ENCODE assay signal across 8 cellular contexts in genomic region chr6:26327450-26328264, GRCh38. TPM values are rescaled to one million over a fixed set of nuclear protein-coding genes. Genes with fewer than 3 reads are reported as not detected.
DNase-seq lines count a peak whose midpoint lies in the region; ATAC-seq, FAIRE-seq and TF ChIP-seq lines count a peak whose summit lies in the region.

No MANE protein-coding gene starts in this region.

- H3K36me3 ChIP-seq in IMR-90 (ENCODE audit: control insufficient read depth, insufficient read depth, low read length) (no peaks in the 10 kb centered on the region), keratinocyte (ENCODE audit: control insufficient read depth in 2 of 2, extremely low read depth in 1 of 2, insufficient read depth in 2 of 2, low read length in 2 of 2) (no peaks in the 10 kb centered on the region)

- no peak overlapping the region for H3K23ac ChIP-seq in IMR-90 (ENCODE audit: low read depth, low read length)

- no peak for TF ChIP-seq POLR2A in IMR-90 (IDR thresholded peaks at IDR 0.05; ENCODE audit: low read depth, low read length)

- no peak overlapping the region for H2BK15ac ChIP-seq in IMR-90 (ENCODE audit: low read depth, low read length)

- peaks cover 4 to 5% of the 10 kb centered on the region in 2 donors for H3K9me3 Mint-ChIP-seq in activated naive CD4-positive, alpha-beta T cell treated with anti-CD3 and anti-CD28 coated beads, Interleukin-2, amount 50 U/mL, for 72 hours
- no peaks in the 10 kb centered on the region for H3K9me3 Mint-ChIP-seq in stimulated activated naive CD8-positive, alpha-beta T cell treated with anti-CD3 and anti-CD28 coated beads, Interleukin-15, amount 100 ng/mL, for 72 hours

- H2AFZ ChIP-seq in IMR-90 (replicated peaks; ENCODE audit: low read length, poor library complexity), result no peak overlapping the region
- H2AFZ ChIP-seq in keratinocyte (ENCODE audit: control insufficient read depth, low read length), result no peak overlapping the region

- H2BK20ac ChIP-seq in IMR-90 (ENCODE audit: low read depth, low read length), result no peak overlapping the region

- H3K4me1 ChIP-seq in IMR-90 (ENCODE audit: control insufficient read depth, insufficient read depth, low read length) (0 out of 2 replicates have a peak, but pooled peaks cover 2% of the 10 kb centered on the region), keratinocyte (ENCODE audit: control insufficient read depth, extremely low read depth, insufficient read depth, low read length) (peaks cover 6% of the 10 kb centered on the region)

- peaks cover 7% of the 10 kb centered on the region for H3K27me3 Mint-ChIP-seq in stimulated activated naive CD8-positive, alpha-beta T cell treated with anti-CD3 and anti-CD28 coated beads, Interleukin-15, amount 100 ng/mL, for 72 hours

- H3K4me1 Mint-ChIP-seq in stimulated activated naive CD8-positive, alpha-beta T cell treated with anti-CD3 and anti-CD28 coated beads, Interleukin-15, amount 100 ng/mL, for 72 hours, result peaks cover 63% of the 10 kb centered on the region

- no peak for TF ChIP-seq CTCF in IMR-90 (conservative IDR thresholded peaks at IDR 0.05; ENCODE audit: low read depth, low read length)
- TF ChIP-seq CTCF in keratinocyte (optimal IDR thresholded peaks at IDR 0.05 in 1 of 3, IDR thresholded peaks at IDR 0.05 in 1 of 3, conservative IDR thresholded peaks at IDR 0.05 in 1 of 3; ENCODE audit: extremely low read depth in 1 of 3, insufficient read depth in 2 of 3, low read length in 3 of 3), result no peak
- no peak for TF ChIP-seq CTCF in GM13976 (IDR thresholded peaks at IDR 0.05; ENCODE audit: borderline replicate concordance, control extremely low read depth, extremely low read depth, insufficient read depth, missing control alignments)

- peak overlapping the region; percentile 66 to 82 for H3K4me3 Mint-ChIP-seq in stimulated activated naive CD8-positive, alpha-beta T cell treated with anti-CD3 and anti-CD28 coated beads, Interleukin-15, amount 100 ng/mL, for 72 hours

- CTCF ChIA-PET in IMR-90 (lab: Yijun Ruan, JAX), result interaction anchor here (0.7 to 1.1 kb wide), 3 partner anchors 15 to 268 kb away, joined by 3 to 6 read pairs (median 3); no protein-coding TSS in a partner anchor

- H4K20me1 ChIP-seq in IMR-90 (ENCODE audit: insufficient read depth, low read length) (peaks cover 4% of the 10 kb centered on the region), keratinocyte (ENCODE audit: control insufficient read depth, extremely low read depth, insufficient read depth, low read length) (peaks cover 3% of the 10 kb centered on the region)

- H3K4me3 ChIP-seq in IMR-90 (ENCODE audit: insufficient read depth, low read depth, low read length), result peak overlapping the region; percentile 64
- peak overlapping the region; percentile 38 to 79 (median 79) for H3K4me3 ChIP-seq in keratinocyte (ENCODE audit: control insufficient read depth in 2 of 3, extremely low read depth in 1 of 3, insufficient read depth in 2 of 3, low read depth in 1 of 3, low read length in 3 of 3)

- no peaks in the 10 kb centered on the region for H3K27me3 ChIP-seq in IMR-90 (ENCODE audit: control insufficient read depth, insufficient read depth, low read length)
- H3K27me3 ChIP-seq in keratinocyte (ENCODE audit: control insufficient read depth, extremely low read depth, insufficient read depth, low read length), result no peaks in the 10 kb centered on the region

- POLR2A ChIA-PET in IMR-90 (lab: Charles Lee; ENCODE audit: unreplicated experiment), result no interaction called here

- H2AK9ac ChIP-seq in IMR-90 (replicated peaks; ENCODE audit: low read depth, low read length, poor library complexity), result no peak overlapping the region

- H4K91ac ChIP-seq in IMR-90 (ENCODE audit: insufficient read depth, low read depth, low read length), result no peak overlapping the region

- DNase-seq in DMS 273 treated with DMSO at 0.1 percent for 48 hours (lab: John Stamatoyannopoulos, UW) (peak; percentile 76), IMR-90 (peak; percentile 81), SK-N-DZ (ENCODE audit: low spot score) (peak; percentile 83), keratinocyte (ENCODE audit: low read depth, low spot score) (no peak), GM13976 (ENCODE audit: low spot score) (no peak)
- peak; percentile 71 to 72 for DNase-seq in activated naive CD4-positive, alpha-beta T cell treated with anti-CD3 and anti-CD28 coated beads, Interleukin-2, amount 50 U/mL, for 72 hours (ENCODE audit: low spot score in 2 of 2)
- DNase-seq in stimulated activated naive CD8-positive, alpha-beta T cell treated with anti-CD3 and anti-CD28 coated beads, Interleukin-15, amount 100 ng/mL, for 72 hours, result peak; percentile 71 to 82

- intact Hi-C loops in IMR-90 (cut with micrococcal nuclease), result loop anchor here (10.0 kb wide), 1 partner anchor 227 kb away; no protein-coding TSS in a partner anchor

- no peak for FAIRE-seq in keratinocyte (lab: Jason Lieb, UNC)

- dilution Hi-C loops in IMR-90 (cut with HindIII; ENCODE audit: low sequenced_read_pairs, unreplicated experiment) (no loop called here), keratinocyte (cut with MboI; ENCODE audit: extremely low pct_ligation_motif_present, low sequenced_read_pairs) (loop anchor here (25.0 kb wide), 1 partner anchor 210 kb away; the partner anchor contains the start of gene HMGN4)

- H2AK5ac ChIP-seq in IMR-90 (ENCODE audit: low read depth, low read length), result no peak overlapping the region

- no peaks in the 10 kb centered on the region for H3K9me3 ChIP-seq in IMR-90 (ENCODE audit: control insufficient read depth, insufficient read depth, low read length)
- no peaks in the 10 kb centered on the region for H3K9me3 ChIP-seq in keratinocyte (ENCODE audit: control insufficient read depth, low read depth, low read length)

- H2BK120ac ChIP-seq in IMR-90 (ENCODE audit: low read depth, low read length), result no peak overlapping the region

- H3K14ac ChIP-seq in IMR-90 (replicated peaks; ENCODE audit: low read depth, low read length), result no peak overlapping the region

- peak overlapping the region; percentile 94 for H3K4me2 ChIP-seq in IMR-90 (ENCODE audit: low read depth, low read length)
- H3K4me2 ChIP-seq in keratinocyte (ENCODE audit: control insufficient read depth, extremely low read depth, insufficient read depth, low read depth, low read length), result peak overlapping the region; percentile 82

- peak; percentile 72 for ATAC-seq in IMR-90 (ENCODE audit: low read depth)
- peak; percentile 47 to 67 for ATAC-seq in activated naive CD4-positive, alpha-beta T cell treated with anti-CD3 and anti-CD28 coated beads, Interleukin-2, amount 50 U/mL, for 72 hours
- peak; percentile 49 for ATAC-seq in stimulated activated naive CD8-positive, alpha-beta T cell treated with anti-CD3 and anti-CD28 coated beads, Interleukin-15, amount 100 ng/mL, for 72 hours
- no peak for ATAC-seq in GM21619 (IDR thresholded peaks at IDR 0.05; ENCODE audit: unreplicated experiment)

- no peaks in the 10 kb centered on the region for H3K79me1 ChIP-seq in IMR-90 (ENCODE audit: low read depth in 1 of 2, low read length in 2 of 2)

- H3K79me2 ChIP-seq in keratinocyte (ENCODE audit: control insufficient read depth, insufficient read depth, low read length), result no peaks in the 10 kb centered on the region

- no peak overlapping the region for H3K56ac ChIP-seq in IMR-90 (ENCODE audit: extremely low read depth, insufficient read depth, low read length)

- H3K27ac ChIP-seq in IMR-90 (ENCODE audit: insufficient read depth, low read length) (no peak overlapping the region), keratinocyte (ENCODE audit: control insufficient read depth, insufficient read depth, low read length) (peak overlapping the region; percentile 36)

- peak overlapping the region; percentile 36; the same call in 1 of the 2 replicates for H3K9ac ChIP-seq in IMR-90 (ENCODE audit: low read depth, low read length)
- H3K9ac ChIP-seq in keratinocyte (ENCODE audit: control insufficient read depth, extremely low read depth, insufficient read depth, low read length), result peak overlapping the region; percentile 57

- TF ChIP-seq RAD21 in IMR-90 (IDR thresholded peaks at IDR 0.05; ENCODE audit: low read length), result no peak

- WGBS in IMR-90 (ENCODE audit: extremely low coverage in 2 of 2, insufficient read length in 1 of 2), 2 experiments, result no CpG with 5 or more reads among the region's 28 CpGs

- no peak overlapping the region for H4K5ac ChIP-seq in IMR-90 (ENCODE audit: low read depth, low read length)

- H2BK5ac ChIP-seq in IMR-90 (ENCODE audit: low read depth, low read length, poor library complexity, severe bottlenecking), result peak overlapping the region; percentile 6

- H3K18ac ChIP-seq in IMR-90 (ENCODE audit: low read depth, low read length), result no peak overlapping the region

- H3K27ac Mint-ChIP-seq in activated naive CD4-positive, alpha-beta T cell treated with anti-CD3 and anti-CD28 coated beads, Interleukin-2, amount 50 U/mL, for 72 hours, result peak overlapping the region; percentile 92 to 97
- H3K27ac Mint-ChIP-seq in stimulated activated naive CD8-positive, alpha-beta T cell treated with anti-CD3 and anti-CD28 coated beads, Interleukin-15, amount 100 ng/mL, for 72 hours, result peak overlapping the region; percentile 79 to 98

- peaks cover 5 to 12% of the 10 kb centered on the region in 2 donors for H3K36me3 Mint-ChIP-seq in activated naive CD4-positive, alpha-beta T cell treated with anti-CD3 and anti-CD28 coated beads, Interleukin-2, amount 50 U/mL, for 72 hours

- no peak overlapping the region for H3K4ac ChIP-seq in IMR-90 (ENCODE audit: low read depth, low read length)

- no peak overlapping the region for H4K8ac ChIP-seq in IMR-90 (ENCODE audit: low read depth in 2 of 2, low read length in 2 of 2)

- no TSS peak for BruUV-seq in IMR-90 (replicated peaks; lab: Mats Ljungman, UMichigan)

- in situ Hi-C loops in IMR-90 (cut with MboI; ENCODE audit: low sequenced_read_pairs), result loop anchor here (25.0 kb wide), 1 partner anchor 1160 kb away; no protein-coding TSS in a partner anchor
- in situ Hi-C loops in GM13976 (cut with MboI; ENCODE audit: low sequenced_read_pairs, unreplicated experiment), result no loop called here

- H3K9me1 ChIP-seq in IMR-90 (ENCODE audit: insufficient read depth, low read length) (no peaks in the 10 kb centered on the region; the same call in 1 of the 2 replicates), keratinocyte (ENCODE audit: control insufficient read depth, extremely low read depth, insufficient read depth, low read length) (no peaks in the 10 kb centered on the region)

RNA-seq across cellular contexts. Expression of gene BTN3A2, which starts 37.3 kb away (rescaled TPM):
- total RNA-seq in IMR-90 (2012; rRNA removed), result 17.2 and 20.4 TPM in 2 replicates
- 14.8 and 15.7 TPM in 2 replicates for polyA plus RNA-seq in IMR-90 (2012; rRNA removed)
- 7.4 and 12.2 TPM in 2 replicates for polyA plus RNA-seq in IMR-90 (2012; cell fraction: cytosol; rRNA removed)
- 9.8 and 25.8 TPM in 2 replicates for polyA plus RNA-seq in IMR-90 (2012; cell fraction: nucleus; rRNA removed; ENCODE audit: low replicate concordance)
- polyA plus RNA-seq in SK-N-DZ (2014; cell fraction: cytosol; rRNA removed), result 0.13 and 0.29 TPM in 2 replicates
- 0.18 and 2.4 TPM in 2 replicates for polyA plus RNA-seq in SK-N-DZ (2014; cell fraction: nucleus; rRNA removed)
- total RNA-seq in activated naive CD4-positive, alpha-beta T cell treated with anti-CD3 and anti-CD28 coated beads, Interleukin-2, amount 50 U/mL, for 72 hours, result 100 to 1,000 TPM in 1 of 2 donors, 10 to 100 TPM in 1; 78.2 to 121 TPM
- 10.8 to 12.2 TPM (median 11.8 TPM) in 3 replicates for polyA plus RNA-seq in keratinocyte
- 2.0 TPM for polyA plus RNA-seq in keratinocyte (2011; ENCODE audit: low read depth)
- 6.3 and 8.5 TPM in 2 replicates for polyA plus RNA-seq in keratinocyte (2011; cell fraction: cytosol; rRNA removed)
- polyA plus RNA-seq in keratinocyte (2011; cell fraction: nucleus; rRNA removed), result 16.2 and 16.5 TPM in 2 replicates
- polyA plus RNA-seq in keratinocyte (2012; ENCODE audit: low replicate concordance), result 3.1 and 7.2 TPM in 2 replicates
- polyA minus RNA-seq in keratinocyte, result 4.9 to 14.4 TPM (median 12.0 TPM) in 3 replicates
- 3.6 TPM for polyA minus RNA-seq in keratinocyte (2011; cell fraction: cytosol; rRNA and poly(A)+ RNA removed)
- polyA minus RNA-seq in keratinocyte (2011; cell fraction: nucleus; rRNA and poly(A)+ RNA removed), result 2.3 and 9.9 TPM in 2 replicates

RNA-seq across cellular contexts. Expression of gene BTN2A2, which starts 55.3 kb away (rescaled TPM):
- 10.6 and 12.5 TPM in 2 replicates for total RNA-seq in IMR-90 (2012; rRNA removed)
- 9.8 and 15.2 TPM in 2 replicates for polyA plus RNA-seq in IMR-90 (2012; rRNA removed)
- 4.9 and 6.3 TPM in 2 replicates for polyA plus RNA-seq in IMR-90 (2012; cell fraction: cytosol; rRNA removed)
- 27.6 and 53.1 TPM in 2 replicates for polyA plus RNA-seq in IMR-90 (2012; cell fraction: nucleus; rRNA removed; ENCODE audit: low replicate concordance)
- polyA plus RNA-seq in SK-N-DZ (2014; cell fraction: cytosol; rRNA removed), result 2.0 and 3.3 TPM in 2 replicates
- polyA plus RNA-seq in SK-N-DZ (2014; cell fraction: nucleus; rRNA removed), result 3.6 and 6.1 TPM in 2 replicates
- 10 to 100 TPM; 23.5 to 43.5 TPM for total RNA-seq in activated naive CD4-positive, alpha-beta T cell treated with anti-CD3 and anti-CD28 coated beads, Interleukin-2, amount 50 U/mL, for 72 hours
- polyA plus RNA-seq in keratinocyte, result 5.0 to 8.3 TPM (median 6.1 TPM) in 3 replicates
- 1.9 TPM for polyA plus RNA-seq in keratinocyte (2011; ENCODE audit: low read depth)
- polyA plus RNA-seq in keratinocyte (2011; cell fraction: cytosol; rRNA removed), result 3.2 and 4.5 TPM in 2 replicates
- 20.0 and 21.0 TPM in 2 replicates for polyA plus RNA-seq in keratinocyte (2011; cell fraction: nucleus; rRNA removed)
- 5.0 and 5.7 TPM in 2 replicates for polyA plus RNA-seq in keratinocyte (2012; ENCODE audit: low replicate concordance)
- 7.2 to 8.3 TPM (median 7.9 TPM) in 3 replicates for polyA minus RNA-seq in keratinocyte
- 2.3 TPM for polyA minus RNA-seq in keratinocyte (2011; cell fraction: cytosol; rRNA and poly(A)+ RNA removed)
- 7.7 and 13.3 TPM in 2 replicates for polyA minus RNA-seq in keratinocyte (2011; cell fraction: nucleus; rRNA and poly(A)+ RNA removed)

Comparison
In these comparisons a context has a peak if more than half of its experiments do, and no peak if none do; other contexts are left out.
1. DNase-seq: peak in DMS 273 treated with DMSO at 0.1 percent for 48 hours (single experiment), IMR-90 (single experiment), SK-N-DZ (single experiment), activated naive CD4-positive, alpha-beta T cell treated with anti-CD3 and anti-CD28 coated beads, Interleukin-2, amount 50 U/mL, for 72 hours (2 of 2) and stimulated activated naive CD8-positive, alpha-beta T cell treated with anti-CD3 and anti-CD28 coated beads, Interleukin-15, amount 100 ng/mL, for 72 hours (2 of 2); none in keratinocyte (single experiment) and GM13976 (single experiment).